Comparison of ENCODE assay signal across 1 cellular context in the genomic region with DNA sequence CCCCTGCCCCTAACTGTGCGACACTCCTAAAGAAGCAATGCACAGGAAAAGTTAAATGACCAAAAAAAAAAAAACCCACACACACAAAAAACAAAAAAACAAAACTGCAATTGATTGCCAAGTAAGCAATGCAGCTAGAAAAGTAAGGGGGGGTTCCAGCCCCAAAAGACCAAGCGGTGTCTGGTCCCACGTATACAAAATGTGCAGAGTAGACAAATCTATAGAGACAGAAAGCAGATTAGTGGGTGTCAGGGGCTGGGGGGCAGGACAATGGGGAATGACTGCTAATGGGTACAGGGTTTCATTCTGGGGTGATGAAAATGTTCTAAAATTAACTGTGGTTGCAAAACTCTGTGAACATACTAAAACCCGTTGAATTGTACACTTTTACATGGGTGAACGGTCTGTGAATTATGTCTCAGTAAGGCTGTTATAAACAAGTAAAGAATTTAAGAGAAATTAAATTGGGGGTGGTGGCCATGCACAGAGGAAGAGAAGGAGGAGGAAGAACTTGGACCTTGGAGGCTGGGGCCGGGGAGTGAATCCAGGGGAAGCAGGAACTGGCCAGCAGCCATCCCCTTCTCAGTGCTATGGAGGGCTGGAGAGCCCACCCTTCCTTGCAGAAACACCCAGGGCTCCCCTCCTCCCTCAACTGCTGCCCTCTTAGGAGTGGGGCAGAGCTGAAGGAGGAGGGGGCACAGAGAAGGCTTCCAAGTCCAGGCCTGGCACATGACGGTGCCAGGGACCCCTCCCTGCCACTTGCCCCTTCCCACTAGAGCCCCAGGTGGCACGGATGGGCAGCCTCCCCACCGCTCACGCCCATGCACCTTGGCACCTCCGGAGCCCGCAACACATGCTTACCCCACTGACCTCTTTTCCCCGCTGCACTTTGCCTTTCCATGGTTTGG.
TF ChIP-seq lines count a peak whose summit lies in the region.

No MANE protein-coding gene starts in this region.

TF ChIP-seq in H1, 55 proteins besides CTCF, POLR2A, EP300 and RAD21:
- no peak for TF ChIP-seq ASH2L (IDR thresholded peaks at IDR 0.05; ENCODE audit: low read length)
- TF ChIP-seq, protein P1, sequence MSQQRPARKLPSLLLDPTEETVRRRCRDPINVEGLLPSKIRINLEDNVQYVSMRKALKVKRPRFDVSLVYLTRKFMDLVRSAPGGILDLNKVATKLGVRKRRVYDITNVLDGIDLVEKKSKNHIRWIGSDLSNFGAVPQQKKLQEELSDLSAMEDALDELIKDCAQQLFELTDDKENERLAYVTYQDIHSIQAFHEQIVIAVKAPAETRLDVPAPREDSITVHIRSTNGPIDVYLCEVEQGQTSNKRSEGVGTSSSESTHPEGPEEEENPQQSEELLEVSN (IDR thresholded peaks at IDR 0.05): no peak
- TF ChIP-seq KDM5A (IDR thresholded peaks at IDR 0.05; ENCODE audit: low read length): no peak
- no peak for TF ChIP-seq SIRT6 (IDR thresholded peaks at IDR 0.05; ENCODE audit: low read length)
- no peak for TF ChIP-seq MAFK (IDR thresholded peaks at IDR 0.05; ENCODE audit: low read depth, low read length)
- no peak for TF ChIP-seq CHD2 (IDR thresholded peaks at IDR 0.05; ENCODE audit: low read length)
- TF ChIP-seq TEAD4 (IDR thresholded peaks at IDR 0.05; ENCODE audit: low read depth, low read length): no peak
- no peak for TF ChIP-seq RNF2 (IDR thresholded peaks at IDR 0.05; ENCODE audit: borderline replicate concordance, low read depth, low read length, missing control alignments, poor library complexity, severe bottlenecking)
- TF ChIP-seq TAF1 (IDR thresholded peaks at IDR 0.05; ENCODE audit: low read depth, low read length): no peak
- TF ChIP-seq SP2 (IDR thresholded peaks at IDR 0.05; ENCODE audit: low read length): no peak
- no peak for TF ChIP-seq SUZ12 (IDR thresholded peaks at IDR 0.05; ENCODE audit: low read length)
- no peak for TF ChIP-seq CBX5 (IDR thresholded peaks at IDR 0.05; ENCODE audit: low read depth, low read length)
- TF ChIP-seq SP4 (IDR thresholded peaks at IDR 0.05; ENCODE audit: low read length): no peak
- no peak for TF ChIP-seq KDM4A (IDR thresholded peaks at IDR 0.05; ENCODE audit: low read depth, low read length, severe bottlenecking)
- TF ChIP-seq SAP30 (IDR thresholded peaks at IDR 0.05; ENCODE audit: insufficient read depth, insufficient replicate concordance, low read length): no peak
- no peak for TF ChIP-seq BCL11A (IDR thresholded peaks at IDR 0.05; ENCODE audit: low read depth in 2 of 2, low read length in 2 of 2)
